Comparison of ENCODE assay signal across 12 cellular contexts in genomic region chr5:60633336-60633735, GRCh38.
DNase-seq lines count a peak whose midpoint lies in the region; ATAC-seq, FAIRE-seq and TF ChIP-seq lines count a peak whose summit lies in the region.
"Had no signal": no experiment of that assay in that cellular context is flagged by ENCODE, and none has a peak within 500 bp of the region (broad histone marks: within the 10 kb centered on the region; RNA-seq: fewer than 3 reads in every experiment).

No MANE protein-coding gene starts in this region.

- TF ChIP-seq POLR2A in body of pancreas (IDR thresholded peaks at IDR 0.05) = no peak

- 29 to 30% methylated on average over 1 of the region's 1 CpG for WGBS in body of pancreas, 2 donors

- H3K9me3 ChIP-seq in body of pancreas (no peaks in the 10 kb centered on the region), kidney (ENCODE audit: control insufficient read depth in 1 of 2, low read length in 2 of 2) (no peaks in the 10 kb centered on the region)

- TF ChIP-seq CTCF in HFF-Myc (IDR thresholded peaks at IDR 0.05; ENCODE audit: low read depth, low read length, missing control alignments) (no peak), body of pancreas (IDR thresholded peaks at IDR 0.05) (no peak), kidney (IDR thresholded peaks at IDR 0.05; ENCODE audit: borderline replicate concordance, extremely low read depth, insufficient read depth) (no peak)

- H3K4me1 ChIP-seq in body of pancreas (no peaks in the 10 kb centered on the region), kidney (ENCODE audit: control insufficient read depth in 1 of 2, insufficient read depth in 1 of 2, low read depth in 1 of 2, low read length in 2 of 2) (no peaks in the 10 kb centered on the region)

- DNase-seq in HFF-Myc (ENCODE audit: extremely low read depth, low read depth) (peak; percentile 19), body of pancreas (peak; percentile 56 to 88 (median 73)), hepatic stellate cell (ENCODE audit: low spot score) (peak; percentile 37), stromal cell of bone marrow (ENCODE audit: low read depth) (peak; percentile 45), DMS153 treated with DMSO at 0.1 percent for 48 hours (lab: John Stamatoyannopoulos, UW; ENCODE audit: unreplicated experiment) (no peak), NCI-H2227 (lab: John Stamatoyannopoulos, UW; ENCODE audit: unreplicated experiment) (no peak), kidney (no peak)
- DNase-seq: DMS153; effector CD8-positive, alpha-beta T cell; NCI-H526 treated with DMSO at 0.1 percent for 48 hours; nephron progenitor cell had no signal

- no peaks in the 10 kb centered on the region for H3K27me3 ChIP-seq in body of pancreas

- H3K4me3 ChIP-seq in HFF-Myc (replicated peaks; ENCODE audit: low read depth, low read length) (no peak overlapping the region), body of pancreas (no peak overlapping the region), kidney (ENCODE audit: low read length in 2 of 2) (no peak overlapping the region)

- H3K36me3 ChIP-seq in body of pancreas (replicated peaks in 1 of 2; ENCODE audit: insufficient read depth in 1 of 2, low read depth in 2 of 2) (no peaks in the 10 kb centered on the region), kidney (ENCODE audit: control insufficient read depth in 1 of 2, insufficient read depth in 2 of 2, low read length in 2 of 2) (no peaks in the 10 kb centered on the region)

- H3K27ac ChIP-seq in body of pancreas (peak overlapping the region in 3 of 4 donors; percentile 20 to 35 (median 24)), kidney (ENCODE audit: low read depth in 2 of 2, low read length in 2 of 2) (no peak overlapping the region)

- FAIRE-seq in kidney (lab: Jason Lieb, UNC) = no peak

- ATAC-seq in body of pancreas (peak; percentile 87), GM21360 (IDR thresholded peaks at IDR 0.05; ENCODE audit: unreplicated experiment) (no peak)

- H3K9ac ChIP-seq in kidney (ENCODE audit: low read length in 2 of 2) = no peak overlapping the region

- intact Hi-C loops in body of pancreas (cut with DNase I) (no loop called here), kidney (cut with DNase I) (no loop called here)

Comparison
In these comparisons a context has a peak if more than half of its experiments do, and no peak if none do; other contexts are left out.
1. DNase-seq: peak in HFF-Myc (single experiment), body of pancreas (4 of 4), hepatic stellate cell (single experiment) and stromal cell of bone marrow (single experiment); none in DMS153 treated with DMSO at 0.1 percent for 48 hours (single experiment), NCI-H2227 (single experiment) and kidney (single experiment).
2. H3K27ac ChIP-seq: peak in body of pancreas (3 of 4); none in kidney (0 of 2).